In the genomic region with DNA sequence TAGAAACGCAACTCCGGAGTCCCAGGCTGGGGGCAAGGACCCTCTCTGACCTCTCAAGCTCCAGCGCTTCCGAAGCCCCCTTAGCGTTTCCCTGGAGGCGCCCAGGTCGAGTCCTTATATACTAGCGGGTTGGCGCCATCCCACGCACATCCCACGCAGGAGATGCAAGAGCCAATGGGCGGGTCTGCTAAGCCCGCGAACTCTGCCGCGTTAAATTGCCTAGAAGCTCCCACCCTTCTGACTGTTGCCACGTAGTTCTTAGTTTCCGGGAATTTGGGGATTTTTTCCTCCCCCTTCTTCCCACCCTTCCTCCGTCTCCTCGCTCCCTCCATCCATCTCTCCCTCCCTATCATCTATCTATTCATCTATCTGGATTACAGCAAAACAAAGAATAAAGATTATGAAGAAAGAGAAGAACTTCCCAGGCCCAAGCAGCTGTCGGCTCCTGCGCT, we compare ENCODE assay signal across 1 cellular context.
TF ChIP-seq lines count a peak whose summit lies in the region.

A gene with protein sequence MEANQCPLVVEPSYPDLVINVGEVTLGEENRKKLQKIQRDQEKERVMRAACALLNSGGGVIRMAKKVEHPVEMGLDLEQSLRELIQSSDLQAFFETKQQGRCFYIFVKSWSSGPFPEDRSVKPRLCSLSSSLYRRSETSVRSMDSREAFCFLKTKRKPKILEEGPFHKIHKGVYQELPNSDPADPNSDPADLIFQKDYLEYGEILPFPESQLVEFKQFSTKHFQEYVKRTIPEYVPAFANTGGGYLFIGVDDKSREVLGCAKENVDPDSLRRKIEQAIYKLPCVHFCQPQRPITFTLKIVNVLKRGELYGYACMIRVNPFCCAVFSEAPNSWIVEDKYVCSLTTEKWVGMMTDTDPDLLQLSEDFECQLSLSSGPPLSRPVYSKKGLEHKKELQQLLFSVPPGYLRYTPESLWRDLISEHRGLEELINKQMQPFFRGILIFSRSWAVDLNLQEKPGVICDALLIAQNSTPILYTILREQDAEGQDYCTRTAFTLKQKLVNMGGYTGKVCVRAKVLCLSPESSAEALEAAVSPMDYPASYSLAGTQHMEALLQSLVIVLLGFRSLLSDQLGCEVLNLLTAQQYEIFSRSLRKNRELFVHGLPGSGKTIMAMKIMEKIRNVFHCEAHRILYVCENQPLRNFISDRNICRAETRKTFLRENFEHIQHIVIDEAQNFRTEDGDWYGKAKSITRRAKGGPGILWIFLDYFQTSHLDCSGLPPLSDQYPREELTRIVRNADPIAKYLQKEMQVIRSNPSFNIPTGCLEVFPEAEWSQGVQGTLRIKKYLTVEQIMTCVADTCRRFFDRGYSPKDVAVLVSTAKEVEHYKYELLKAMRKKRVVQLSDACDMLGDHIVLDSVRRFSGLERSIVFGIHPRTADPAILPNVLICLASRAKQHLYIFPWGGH (minus strand): TSS at position 90 of the 452 bp plus-strand sequence. CDS start 9,814 bp downstream, outside the sequence.

TF ChIP-seq in H1, 55 proteins besides CTCF, POLR2A, EP300 and RAD21:
- TF ChIP-seq NRF1 (IDR thresholded peaks at IDR 0.05; ENCODE audit: low read depth, low read length) (no peak), BCL11A (IDR thresholded peaks at IDR 0.05; ENCODE audit: low read depth in 2 of 2, low read length in 2 of 2) (no peak), CHD2 (IDR thresholded peaks at IDR 0.05; ENCODE audit: low read length) (no peak), ZNF274 (IDR thresholded peaks at IDR 0.05; ENCODE audit: borderline replicate concordance, extremely low read depth, low read length) (no peak), SP2 (IDR thresholded peaks at IDR 0.05; ENCODE audit: low read length) (no peak), TAF7 (optimal IDR thresholded peaks at IDR 0.05; ENCODE audit: borderline replicate concordance, low read depth, low read length) (no peak), GABPA (IDR thresholded peaks at IDR 0.05; ENCODE audit: borderline replicate concordance, insufficient read depth, low read length) (no peak), HDAC6 (IDR thresholded peaks at IDR 0.05; ENCODE audit: low read depth, low read length) (no peak), RNF2 (IDR thresholded peaks at IDR 0.05; ENCODE audit: borderline replicate concordance, low read depth, low read length, missing control alignments, poor library complexity, severe bottlenecking) (no peak), SIRT6 (IDR thresholded peaks at IDR 0.05; ENCODE audit: low read length) (no peak), SRF (IDR thresholded peaks at IDR 0.05; ENCODE audit: low read depth, low read length) (no peak)
